Comparison of ENCODE assay signal across 11 cellular contexts in the genomic region with DNA sequence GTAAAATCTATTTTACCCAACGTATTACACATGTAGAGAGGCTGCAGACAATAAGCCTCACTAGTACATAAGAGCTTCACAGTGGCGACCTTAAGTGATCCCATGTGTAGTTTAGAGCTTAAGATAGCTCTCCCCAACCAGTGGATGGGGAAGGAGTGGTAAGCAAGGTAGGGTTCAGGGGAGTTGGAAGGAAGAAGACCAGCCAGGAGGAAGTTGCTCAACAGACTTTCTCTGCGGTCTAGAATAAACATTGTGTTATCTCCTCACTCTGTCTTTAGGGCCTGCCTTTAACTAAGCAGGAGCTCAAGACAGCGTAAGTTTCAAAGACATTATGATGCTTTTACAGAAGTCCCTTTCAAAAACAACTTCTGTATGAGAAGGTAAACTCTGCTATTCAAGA. TPM values are rescaled to one million over a fixed set of nuclear protein-coding genes. Genes with fewer than 3 reads are reported as not detected.
DNase-seq lines count a peak whose midpoint lies in the region; ATAC-seq and TF ChIP-seq lines count a peak whose summit lies in the region.
"Had no signal": no experiment of that assay in that cellular context is flagged by ENCODE, and none has a peak within 500 bp of the region (broad histone marks: within the 10 kb centered on the region; RNA-seq: fewer than 3 reads in every experiment).

No MANE protein-coding gene starts in this region.

- no peak for TF ChIP-seq POLR2A in tibial nerve (IDR thresholded peaks at IDR 0.05)

- intact Hi-C loops in left ventricle myocardium superior (cut with micrococcal nuclease) (loop anchor here (2.0 to 5.0 kb wide), 2 partner anchors 171 to 363 kb away; no protein-coding TSS in a partner anchor), Right ventricle myocardium inferior (cut with DNase I) (loop anchor here (2.0 to 5.0 kb wide), 4 partner anchors 171 to 472 kb away; no protein-coding TSS in a partner anchor)

- H3K79me2 ChIP-seq in hepatocyte = no peaks in the 10 kb centered on the region

- no peak overlapping the region for H3K4me2 ChIP-seq in hepatocyte

- H3K9me2 ChIP-seq in hepatocyte (replicated peaks; ENCODE audit: insufficient read depth) = no peaks in the 10 kb centered on the region

- no peaks in the 10 kb centered on the region for H3K36me3 ChIP-seq in hepatocyte (replicated peaks; ENCODE audit: insufficient read depth, low read depth)
- H3K36me3 ChIP-seq in tibial nerve = no peaks in the 10 kb centered on the region
- H3K36me3 ChIP-seq: tibial artery had no signal

- H4K20me1 ChIP-seq in hepatocyte (ENCODE audit: insufficient read depth, poor library complexity, severe bottlenecking) = no peaks in the 10 kb centered on the region

- peaks cover 14 to 17% of the 10 kb centered on the region in 2 donors for H3K27me3 Mint-ChIP-seq in T-cell

- POLR2A ChIA-PET in T-cell (lab: Charles Lee) = no interaction called here

- H3K9me3 Mint-ChIP-seq in T-cell = no peaks in the 10 kb centered on the region
- H3K9me3 Mint-ChIP-seq: endodermal cell had no signal

- TF ChIP-seq EP300 in tibial nerve (IDR thresholded peaks at IDR 0.05) = no peak

- H3K4me1 ChIP-seq in hepatocyte (ENCODE audit: insufficient read depth) (no peaks in the 10 kb centered on the region), tibial nerve (peaks cover 0 to 37% (median 3%) of the 10 kb centered on the region in 4 donors)
- H3K4me1 ChIP-seq: tibial artery had no signal

- no peak for TF ChIP-seq CTCF in GM13977 (IDR thresholded peaks at IDR 0.05; ENCODE audit: extremely low read depth, insufficient read depth, missing control alignments)
- TF ChIP-seq CTCF in hepatocyte (IDR thresholded peaks at IDR 0.05; ENCODE audit: poor library complexity) = no peak
- TF ChIP-seq CTCF in tibial nerve (IDR thresholded peaks at IDR 0.05) = no peak

- WGBS in hepatocyte (ENCODE audit: low lambda C conversion rate, missing lambda C conversion rate) = 45% methylated on average over 4 of the region's 4 CpGs
- 48 to 54% methylated on average over 4 of the region's 4 CpGs for WGBS in tibial nerve, 2 donors

- in situ Hi-C loops in GM13977 (cut with MboI; ENCODE audit: low pct_unique_long_range_greater_than_20kb, low sequenced_read_pairs, unreplicated experiment) = loop anchor here (10.0 to 25.0 kb wide), 2 partner anchors 365 to 487 kb away; no protein-coding TSS in a partner anchor
- in situ Hi-C loops in ACHN (cut with HindIII; ENCODE audit: low pct_ligation_motif_present, low pct_unique_long_range_greater_than_20kb, low sequenced_read_pairs) = loop anchor here (10.0 to 25.0 kb wide), 2 partner anchors 115 to 312 kb away; partner anchors contain the start of gene SPARCL1

- no peak overlapping the region for H3K4me3 ChIP-seq in hepatocyte
- H3K4me3 ChIP-seq in tibial nerve = no peak overlapping the region

- CTCF ChIA-PET in T-cell (lab: Charles Lee) = interaction anchor here (0.6 to 1.6 kb wide), 16 partner anchors 9 to 1067 kb away, joined by 3 to 15 read pairs (median 3); no protein-coding TSS in a partner anchor

- no peaks in the 10 kb centered on the region for H3K9me3 ChIP-seq in hepatocyte (ENCODE audit: low read depth)
- no peaks in the 10 kb centered on the region for H3K9me3 ChIP-seq in tibial nerve
- H3K9me3 ChIP-seq: tibial artery had no signal

- ATAC-seq in left ventricle myocardium superior (peak; percentile 30), Right ventricle myocardium inferior (no peak), T-cell (replicated peaks in 1 of 4) (peak in 3 of 4 experiments; percentile 25 to 82 (median 75))

- no peak overlapping the region for H3K4me3 Mint-ChIP-seq in T-cell
- H3K4me3 Mint-ChIP-seq: endodermal cell had no signal

- no peak overlapping the region for H3K27ac ChIP-seq in hepatocyte
- H3K27ac ChIP-seq in tibial nerve = peak overlapping the region in 1 of 4 donors; percentile 70
- H3K27ac ChIP-seq: tibial artery had no signal

- H3K27me3 ChIP-seq in hepatocyte = no peaks in the 10 kb centered on the region
- no peaks in the 10 kb centered on the region for H3K27me3 ChIP-seq in tibial nerve
- H3K27me3 ChIP-seq: tibial artery had no signal

- H3K4me1 Mint-ChIP-seq in T-cell = peaks cover 8 to 17% (median 13%) of the 10 kb centered on the region in 3 donors

- H2AFZ ChIP-seq in hepatocyte = no peak overlapping the region

- H3K36me3 Mint-ChIP-seq in T-cell = no peaks in the 10 kb centered on the region

- DNase-seq in left ventricle myocardium superior (no peak), Right ventricle myocardium inferior (ENCODE audit: missing footprints) (no peak), T-cell (no peak), inferior parietal cortex (ENCODE audit: extremely low spot score) (peak; percentile 36), GM13977 (ENCODE audit: low spot score) (no peak), hepatocyte (ENCODE audit: low spot score) (no peak), tibial nerve (ENCODE audit: low spot score in 2 of 2) (no peak), ACHN (no peak)

- H3K27ac Mint-ChIP-seq in T-cell = peak overlapping the region in 1 of 2 donors; percentile 18
- H3K27ac Mint-ChIP-seq: endodermal cell had no signal

RNA-seq across cellular contexts. Expression of gene MEPE, which starts 16.8 kb away (rescaled TPM):
- total RNA-seq in left ventricle myocardium superior (not detected), Right ventricle myocardium inferior (not detected), T-cell (not detected), hepatocyte (0.07 TPM in 1 of 2 replicates, not detected in the other), tibial nerve (not detected)
- not detected in 2 replicates for polyA plus RNA-seq in hepatocyte
- polyA plus RNA-seq: adipose tissue had no signal

RNA-seq across cellular contexts. Expression of gene IBSP, which starts 50.3 kb away (rescaled TPM):
- total RNA-seq in left ventricle myocardium superior (not detected), Right ventricle myocardium inferior (not detected), T-cell (not detected), hepatocyte (0.07 TPM in 1 of 2 replicates, not detected in the other), tibial nerve (not detected)
- polyA plus RNA-seq in hepatocyte = 0.12 TPM in 1 of 2 replicates, not detected in the other
- total RNA-seq: endodermal cell had no signal
